In the genomic region with DNA sequence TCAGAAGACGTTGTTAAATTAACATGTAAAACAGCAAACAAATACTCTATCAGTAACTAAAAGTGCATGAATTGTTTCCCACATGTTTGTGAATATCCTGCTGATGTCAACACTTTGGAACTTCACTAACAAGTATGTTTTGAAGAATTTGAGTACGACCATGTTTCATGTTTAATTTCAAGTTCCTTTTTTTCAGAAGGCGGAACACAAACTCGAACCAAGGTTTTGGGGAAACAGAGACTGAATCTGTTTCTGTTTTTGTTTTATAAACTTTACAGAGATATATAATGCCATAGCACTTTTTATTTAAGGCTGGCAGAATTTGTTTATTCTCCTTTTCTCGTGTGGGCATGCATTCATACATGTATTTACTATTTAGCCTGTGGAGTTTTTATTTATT, we compare ENCODE assay signal across 9 cellular contexts.
A peak's percentile ranks its signal among the peaks of the same experiment; 100 is the strongest.
DNase-seq lines count a peak whose midpoint lies in the region; TF ChIP-seq lines count a peak whose summit lies in the region.
"Had no signal": no experiment of that assay in that cellular context is flagged by ENCODE, and none has a peak within 500 bp of the region (broad histone marks: within the 10 kb centered on the region; RNA-seq: fewer than 3 reads in every experiment).

No MANE protein-coding gene starts in this region.

- peak overlapping the region; percentile 14; the same call in 1 of the 2 replicates for H3K4me3 ChIP-seq in ACC112 (ENCODE audit: low read depth, low read length)
- H3K4me3 ChIP-seq in HUES64 (ENCODE audit: low read length), result no peak overlapping the region
- no peak overlapping the region for H3K4me3 ChIP-seq in brain microvascular endothelial cell (ENCODE audit: low read depth, low read length)
- no peak overlapping the region for H3K4me3 ChIP-seq in mesodermal cell (ENCODE audit: extremely low read depth, insufficient read depth, low read length, poor library complexity, severe bottlenecking)
- no peak overlapping the region for H3K4me3 ChIP-seq in colonic mucosa

- H3K27ac ChIP-seq in ACC112 (ENCODE audit: low read depth, low read length), result peak overlapping the region; percentile 61
- H3K27ac ChIP-seq in HUES64 (ENCODE audit: low read depth, low read length), result peak overlapping the region; percentile 48
- peak overlapping the region; percentile 74 for H3K27ac ChIP-seq in brain microvascular endothelial cell
- peak overlapping the region; percentile 94 for H3K27ac ChIP-seq in mesodermal cell (ENCODE audit: low read depth, low read length, severe bottlenecking)
- no peak overlapping the region for H3K27ac ChIP-seq in colonic mucosa

- in situ Hi-C loops in brain microvascular endothelial cell (cut with HindIII; ENCODE audit: low pct_ligation_motif_present, low sequenced_read_pairs), result no loop called here

- POLR2A ChIA-PET in HEK293T (lab: Yijun Ruan, JAX), result interaction anchor here (2.2 kb wide), 1 partner anchor 509 kb away, joined by 11 read pairs; a partner anchor contains a TSS

- H3K79me2 ChIP-seq in ACC112 (ENCODE audit: control insufficient read depth, insufficient read depth, low read length, unreplicated experiment), result no peaks in the 10 kb centered on the region

- H3K9ac ChIP-seq in HUES64 (ENCODE audit: low read depth, low read length), result no peak overlapping the region
- H3K9ac ChIP-seq in colonic mucosa (ENCODE audit: low read depth in 2 of 2, low read length in 2 of 2), result no peak overlapping the region

- TF ChIP-seq CTCF in brain microvascular endothelial cell (IDR thresholded peaks at IDR 0.05; ENCODE audit: low read depth, low read length, missing control alignments) (no peak), colonic mucosa (IDR thresholded peaks at IDR 0.05) (no peak)

- CTCF ChIA-PET in HEK293T (lab: Yijun Ruan, JAX), result no interaction called here

- intact Hi-C loops in colonic mucosa (cut with DNase I), result loop anchor here (10.0 kb wide), 1 partner anchor 561 kb away; no protein-coding TSS in a partner anchor

- DNase-seq in brain microvascular endothelial cell (no peak), retina (no peak), colonic mucosa (no peak), HEK293T (ENCODE audit: extremely low spot score) (no peak), DMS153 (lab: John Stamatoyannopoulos, UW) (no peak)
- DNase-seq: AML-193 had no signal

- 83% methylated on average over 3 of the region's 5 CpGs for WGBS in HUES64
- 20% methylated on average over 1 of the region's 5 CpGs; no CpG with 5 or more reads in 1 of the 2 experiments for WGBS in mesodermal cell (ENCODE audit: insufficient coverage in 2 of 2), 2 experiments

- H3K36me3 ChIP-seq in ACC112 (ENCODE audit: insufficient read depth, low read length), result no peaks in the 10 kb centered on the region
- no peaks in the 10 kb centered on the region for H3K36me3 ChIP-seq in HUES64 (ENCODE audit: insufficient read depth, low read length)
- no peaks in the 10 kb centered on the region for H3K36me3 ChIP-seq in brain microvascular endothelial cell (replicated peaks)
- no peaks in the 10 kb centered on the region for H3K36me3 ChIP-seq in mesodermal cell (ENCODE audit: control insufficient read depth, insufficient read depth, low read length)
- H3K36me3 ChIP-seq in colonic mucosa, result no peaks in the 10 kb centered on the region

- peak overlapping the region; percentile 77 for H2AFZ ChIP-seq in ACC112 (ENCODE audit: low read length, unreplicated experiment)

- H3K9me3 ChIP-seq in HUES64 (ENCODE audit: insufficient read depth, low read depth, low read length) (no peaks in the 10 kb centered on the region), mesodermal cell (ENCODE audit: control insufficient read depth, low read length) (no peaks in the 10 kb centered on the region), colonic mucosa (no peaks in the 10 kb centered on the region)

- H3K4me1 ChIP-seq in ACC112 (ENCODE audit: control insufficient read depth, insufficient read depth, low read length, unreplicated experiment), result peaks cover 24% of the 10 kb centered on the region
- peaks cover 79% of the 10 kb centered on the region for H3K4me1 ChIP-seq in HUES64 (ENCODE audit: insufficient read depth, low read length)
- H3K4me1 ChIP-seq in mesodermal cell (ENCODE audit: control insufficient read depth, insufficient read depth, low read length, poor library complexity, severe bottlenecking), result peaks cover 66% of the 10 kb centered on the region
- peaks cover 4% of the 10 kb centered on the region for H3K4me1 ChIP-seq in colonic mucosa

- no peaks in the 10 kb centered on the region for H3K27me3 ChIP-seq in ACC112 (ENCODE audit: insufficient read depth, low read length)
- no peaks in the 10 kb centered on the region for H3K27me3 ChIP-seq in HUES64 (ENCODE audit: insufficient read depth, low read length)
- H3K27me3 ChIP-seq in brain microvascular endothelial cell (replicated peaks), result no peaks in the 10 kb centered on the region
- no peaks in the 10 kb centered on the region for H3K27me3 ChIP-seq in colonic mucosa

TF ChIP-seq in HEK293T, 16 proteins besides CTCF, POLR2A, EP300 and RAD21:
- TF ChIP-seq CTBP1 (IDR thresholded peaks at IDR 0.05; ENCODE audit: borderline replicate concordance), result no peak
- TF ChIP-seq, protein P1, sequence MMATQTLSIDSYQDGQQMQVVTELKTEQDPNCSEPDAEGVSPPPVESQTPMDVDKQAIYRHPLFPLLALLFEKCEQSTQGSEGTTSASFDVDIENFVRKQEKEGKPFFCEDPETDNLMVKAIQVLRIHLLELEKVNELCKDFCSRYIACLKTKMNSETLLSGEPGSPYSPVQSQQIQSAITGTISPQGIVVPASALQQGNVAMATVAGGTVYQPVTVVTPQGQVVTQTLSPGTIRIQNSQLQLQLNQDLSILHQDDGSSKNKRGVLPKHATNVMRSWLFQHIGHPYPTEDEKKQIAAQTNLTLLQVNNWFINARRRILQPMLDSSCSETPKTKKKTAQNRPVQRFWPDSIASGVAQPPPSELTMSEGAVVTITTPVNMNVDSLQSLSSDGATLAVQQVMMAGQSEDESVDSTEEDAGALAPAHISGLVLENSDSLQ (IDR thresholded peaks at IDR 0.05), result no peak
- no peak for TF ChIP-seq ARNT (IDR thresholded peaks at IDR 0.05)
- TF ChIP-seq SUZ12 (IDR thresholded peaks at IDR 0.05), result no peak
- TF ChIP-seq L3MBTL2 (conservative IDR thresholded peaks at IDR 0.05), result no peak
